30 cellular contexts compared by ENCODE assay signal in genomic region chr6:4584801-4585200, GRCh38.
"Had no signal": no experiment of that assay in that cellular context is flagged by ENCODE, and none has a peak within 500 bp of the region (broad histone marks: within the 10 kb centered on the region; RNA-seq: fewer than 3 reads in every experiment).

No MANE protein-coding gene starts in this region.

- H3K4me1 Mint-ChIP-seq: nephron; neural progenitor cell; stimulated activated effector memory CD8-positive, alpha-beta T cell treated with anti-CD3 and anti-CD28 coated beads, Interleukin-12 subunit alpha, Interleukin-12 subunit beta, amount 100 ng/mL, for 72 hours; stimulated activated naive B cell treated with anti-CD40 and anti-IgM and Interleukin-4, amounts not matched to agents 10 μg/mL and 1 μg/mL and 100 μg/mL, for 72 hours had no signal

- H3K4me3 Mint-ChIP-seq: naive thymus-derived CD4-positive, alpha-beta T cell; natural killer cell; nephron; neural progenitor cell; stimulated activated effector memory CD8-positive, alpha-beta T cell treated with anti-CD3 and anti-CD28 coated beads, Interleukin-12 subunit alpha, Interleukin-12 subunit beta, amount 100 ng/mL, for 72 hours; stimulated activated naive B cell treated with anti-CD40 and anti-IgM and Interleukin-4, amounts not matched to agents 10 μg/mL and 1 μg/mL and 100 μg/mL, for 72 hours; stimulated activated naive CD8-positive, alpha-beta T cell treated with anti-CD3 and anti-CD28 coated beads, Interleukin-15, Interleukin-2, amounts not matched to agents 100 ng/mL and 50 ng/mL, for 24 hours; type B pancreatic cell had no signal

- H3K9me3 Mint-ChIP-seq: natural killer cell; stimulated activated effector memory CD8-positive, alpha-beta T cell treated with anti-CD3 and anti-CD28 coated beads, Interleukin-12 subunit alpha, Interleukin-12 subunit beta, amount 100 ng/mL, for 72 hours; stimulated activated naive CD8-positive, alpha-beta T cell treated with anti-CD3 and anti-CD28 coated beads, Interleukin-15, Interleukin-2, amounts not matched to agents 100 ng/mL and 50 ng/mL, for 24 hours had no signal

- ATAC-seq: naive thymus-derived CD4-positive, alpha-beta T cell; natural killer cell; psoas muscle; right cardiac atrium; right lobe of liver; stimulated activated effector memory CD8-positive, alpha-beta T cell treated with anti-CD3 and anti-CD28 coated beads, Interleukin-12 subunit alpha, Interleukin-12 subunit beta, amount 100 ng/mL, for 72 hours; stimulated activated naive B cell treated with anti-CD40 and anti-IgM and Interleukin-4, amounts not matched to agents 10 μg/mL and 1 μg/mL and 100 μg/mL, for 72 hours; upper lobe of right lung had no signal

- H3K27ac ChIP-seq: neural progenitor cell, neutrophil, ovary, parathyroid adenoma, psoas muscle, right lobe of liver, sigmoid colon, stomach, thoracic aorta, thyroid gland, tibial nerve, upper lobe of right lung, uterus had no signal

- H3K79me2 ChIP-seq: parathyroid adenoma had no signal

- H3K9me3 ChIP-seq: neutrophil, ovary, psoas muscle, right lobe of liver, thoracic aorta, thyroid gland, uterus had no signal

- H3K36me3 ChIP-seq: neural progenitor cell, neutrophil, ovary, right lobe of liver, sigmoid colon, stomach, thoracic aorta, thyroid gland, tibial nerve, upper lobe of right lung, uterus had no signal

- H3K27me3 ChIP-seq: neural progenitor cell, neutrophil, ovary, right lobe of liver, sigmoid colon, stomach, thyroid gland, tibial nerve, upper lobe of right lung, uterus had no signal

- H3K36me3 Mint-ChIP-seq: naive thymus-derived CD4-positive, alpha-beta T cell; natural killer cell; neural progenitor cell; stimulated activated effector memory CD8-positive, alpha-beta T cell treated with anti-CD3 and anti-CD28 coated beads, Interleukin-12 subunit alpha, Interleukin-12 subunit beta, amount 100 ng/mL, for 72 hours; stimulated activated naive B cell treated with anti-CD40 and anti-IgM and Interleukin-4, amounts not matched to agents 10 μg/mL and 1 μg/mL and 100 μg/mL, for 72 hours; type B pancreatic cell had no signal

- H3K27me3 Mint-ChIP-seq: progenitor cell of endocrine pancreas, type B pancreatic cell had no signal

- H3K27ac Mint-ChIP-seq: naive thymus-derived CD4-positive, alpha-beta T cell; natural killer cell; nephron; neural progenitor cell; progenitor cell of endocrine pancreas; stimulated activated effector memory CD8-positive, alpha-beta T cell treated with anti-CD3 and anti-CD28 coated beads, Interleukin-12 subunit alpha, Interleukin-12 subunit beta, amount 100 ng/mL, for 72 hours; stimulated activated naive CD8-positive, alpha-beta T cell treated with anti-CD3 and anti-CD28 coated beads, Interleukin-15, Interleukin-2, amounts not matched to agents 100 ng/mL and 50 ng/mL, for 24 hours; type B pancreatic cell had no signal

- H2AFZ ChIP-seq: neural progenitor cell, parathyroid adenoma had no signal

- H3K9ac ChIP-seq: neural progenitor cell, parathyroid adenoma had no signal

- H3K4me2 ChIP-seq: neural progenitor cell had no signal

- H3K4me3 ChIP-seq: neural progenitor cell, ovary, psoas muscle, right lobe of liver, sigmoid colon, stomach, thoracic aorta, thyroid gland, tibial nerve, upper lobe of right lung, uterus had no signal

- DNase-seq: naive thymus-derived CD4-positive, alpha-beta T cell; natural killer cell; nucleus accumbens; ovary; posterior cingulate gyrus; psoas muscle; right cardiac atrium; right lobe of liver; sigmoid colon; small intestine; stimulated activated CD4-positive, alpha-beta T cell treated with anti-CD3 and anti-CD28 coated beads, Interleukin-15, amount 100 ng/mL, for 24 hours; stimulated activated CD4-positive, alpha-beta T cell treated with anti-CD3 and anti-CD28 coated beads, Interleukin-2, amount 100 ng/mL, for 24 hours; stimulated activated CD4-positive, alpha-beta T cell treated with anti-CD3 and anti-CD28 coated beads, Interleukin-2, amount 100 ng/mL, for 48 hours; stimulated activated CD4-positive, alpha-beta T cell treated with anti-CD3 and anti-CD28 coated beads, Interleukin-4, amount 100 ng/mL, for 24 hours; stimulated activated naive B cell treated with anti-CD40 and anti-IgM and Interleukin-4, amounts not matched to agents 10 μg/mL and 1 μg/mL and 100 μg/mL, for 72 hours; stimulated activated naive CD4-positive, alpha-beta T cell treated with Interleukin-2 at 50 U/mL for 16 hours; stomach; thyroid gland; upper lobe of right lung; uterus had no signal

- H3K4me1 ChIP-seq: neural progenitor cell, parathyroid adenoma, psoas muscle, right lobe of liver, tibial nerve, upper lobe of right lung, uterus had no signal
